9 cellular contexts compared by ENCODE assay signal in the genomic region with DNA sequence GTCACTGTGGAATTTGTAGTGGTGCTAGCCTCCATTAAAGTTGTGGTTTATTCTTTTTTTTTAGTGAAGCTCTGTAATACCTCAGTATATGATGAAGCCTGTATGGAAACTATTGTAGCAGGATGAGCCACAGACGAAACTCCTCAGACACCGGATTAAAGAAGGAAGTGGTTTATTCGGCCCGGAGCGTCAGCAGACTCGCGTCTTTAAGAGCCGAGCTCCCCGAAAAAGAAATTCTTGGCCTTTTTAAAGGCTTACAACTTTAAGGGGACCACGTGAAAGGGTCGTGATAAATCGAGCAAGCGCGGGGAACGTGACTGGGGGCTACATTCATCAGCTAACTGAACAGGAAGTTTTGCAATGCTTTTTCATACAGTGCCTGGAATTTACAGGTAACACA. TPM values are rescaled to one million over a fixed set of nuclear protein-coding genes. Genes with fewer than 3 reads are reported as not detected.
DNase-seq lines count a peak whose midpoint lies in the region; ATAC-seq, FAIRE-seq and TF ChIP-seq lines count a peak whose summit lies in the region.
"Had no signal": no experiment of that assay in that cellular context is flagged by ENCODE, and none has a peak within 500 bp of the region (broad histone marks: within the 10 kb centered on the region; RNA-seq: fewer than 3 reads in every experiment).

No MANE protein-coding gene starts in this region.

- TF ChIP-seq CTCF in GM12864 (IDR thresholded peaks at IDR 0.05; ENCODE audit: low read depth, low read length, missing control alignments) (no peak), MM.1S (IDR thresholded peaks at IDR 0.05; ENCODE audit: low read length) (no peak)

- no peaks in the 10 kb centered on the region for H3K79me2 ChIP-seq in MM.1S (ENCODE audit: low read length)

- TF ChIP-seq POLR2A in H54 (IDR thresholded peaks at IDR 0.05; ENCODE audit: low read depth, low read length): no peak

- peak overlapping the region; percentile 77 for H3K27ac Mint-ChIP-seq in activated T-helper 1 cell treated with anti-CD3 and anti-CD28 coated beads, Interleukin-12 subunit alpha, Interleukin-12 subunit beta, Interleukin-2, Interleukin-4 antibody, amounts not matched to agents 30 ng/mL and 10 ng/mL and 1 ng/mL, durations not matched to agents 14 hours and 24 hours and 36 hours
- H3K27ac Mint-ChIP-seq: dendritic cell treated with granulocyte-macrophage colony-stimulating factor and Interleukin-4, amounts not matched to agents 40 ng/mL and 50 ng/mL, for 4 days had no signal

- H3K4me1 ChIP-seq in MM.1S (ENCODE audit: low read length): peaks cover 5% of the 10 kb centered on the region

- no peaks in the 10 kb centered on the region for H3K36me3 Mint-ChIP-seq in activated T-helper 1 cell treated with anti-CD3 and anti-CD28 coated beads, Interleukin-12 subunit alpha, Interleukin-12 subunit beta, Interleukin-2, Interleukin-4 antibody, amounts not matched to agents 30 ng/mL and 10 ng/mL and 1 ng/mL, durations not matched to agents 14 hours and 24 hours and 36 hours (ENCODE audit: low read depth)

- no peaks in the 10 kb centered on the region for H3K9me2 ChIP-seq in MM.1S (replicated peaks; ENCODE audit: insufficient read depth, low read length)

- ATAC-seq in HG02970 (IDR thresholded peaks at IDR 0.05; ENCODE audit: low FRiP score, unreplicated experiment) (no peak), HG02759 (IDR thresholded peaks at IDR 0.05; ENCODE audit: unreplicated experiment) (no peak)

- DNase-seq in GM12864 (ENCODE audit: low read depth): no peak
- DNase-seq in MM.1S: peak; percentile 58
- no peak for DNase-seq in activated T-helper 1 cell treated with anti-CD3 and anti-CD28 coated beads, Interleukin-12 subunit alpha, Interleukin-12 subunit beta, Interleukin-2, Interleukin-4 antibody, amounts not matched to agents 30 ng/mL and 10 ng/mL and 1 ng/mL, durations not matched to agents 14 hours and 24 hours and 36 hours (ENCODE audit: low spot score)
- DNase-seq in pons (ENCODE audit: low spot score): peak; percentile 56
- no peak for DNase-seq in KG1 (lab: John Stamatoyannopoulos, UW)
- DNase-seq in H54 (ENCODE audit: insufficient read length, low spot score): no peak

- peak overlapping the region; percentile 27; the same call in 1 of the 2 replicates for H3K4me2 ChIP-seq in MM.1S (ENCODE audit: low read depth, low read length)

- no peaks in the 10 kb centered on the region for H3K36me3 ChIP-seq in MM.1S (replicated peaks; ENCODE audit: insufficient read depth, low read length)

- no peaks in the 10 kb centered on the region for H3K9me3 Mint-ChIP-seq in activated T-helper 1 cell treated with anti-CD3 and anti-CD28 coated beads, Interleukin-12 subunit alpha, Interleukin-12 subunit beta, Interleukin-2, Interleukin-4 antibody, amounts not matched to agents 30 ng/mL and 10 ng/mL and 1 ng/mL, durations not matched to agents 14 hours and 24 hours and 36 hours
- H3K9me3 Mint-ChIP-seq: dendritic cell treated with granulocyte-macrophage colony-stimulating factor and Interleukin-4, amounts not matched to agents 40 ng/mL and 50 ng/mL, for 4 days had no signal

- no peaks in the 10 kb centered on the region for H3F3A ChIP-seq in MM.1S (ENCODE audit: insufficient read depth, low read length)

- H3K27me3 ChIP-seq in MM.1S (replicated peaks; ENCODE audit: insufficient read depth, low read length): no peaks in the 10 kb centered on the region

- intact Hi-C loops in activated T-helper 1 cell treated with anti-CD3 and anti-CD28 coated beads, Interleukin-12 subunit alpha, Interleukin-12 subunit beta, Interleukin-2, Interleukin-4 antibody, amounts not matched to agents 30 ng/mL and 10 ng/mL and 1 ng/mL, durations not matched to agents 14 hours and 24 hours and 36 hours (cut with micrococcal nuclease): loop anchor here (1.0 to 2.0 kb wide), 2 partner anchors 13 to 23 kb away; no protein-coding TSS in a partner anchor

- H3K27ac ChIP-seq in MM.1S (ENCODE audit: low read length): peak overlapping the region; percentile 39; the same call in 1 of the 2 replicates

- H3K9ac ChIP-seq in MM.1S (ENCODE audit: low read length): 0 out of 2 replicates have a peak overlapping the region, but pooled peaks have one; percentile 6

- no peak for FAIRE-seq in H54 (lab: Jason Lieb, UNC)

- H3K4me3 Mint-ChIP-seq in activated T-helper 1 cell treated with anti-CD3 and anti-CD28 coated beads, Interleukin-12 subunit alpha, Interleukin-12 subunit beta, Interleukin-2, Interleukin-4 antibody, amounts not matched to agents 30 ng/mL and 10 ng/mL and 1 ng/mL, durations not matched to agents 14 hours and 24 hours and 36 hours: peak overlapping the region; percentile 67
- H3K4me3 Mint-ChIP-seq: dendritic cell treated with granulocyte-macrophage colony-stimulating factor and Interleukin-4, amounts not matched to agents 40 ng/mL and 50 ng/mL, for 4 days had no signal

- peaks cover 8% of the 10 kb centered on the region for H3K4me1 Mint-ChIP-seq in activated T-helper 1 cell treated with anti-CD3 and anti-CD28 coated beads, Interleukin-12 subunit alpha, Interleukin-12 subunit beta, Interleukin-2, Interleukin-4 antibody, amounts not matched to agents 30 ng/mL and 10 ng/mL and 1 ng/mL, durations not matched to agents 14 hours and 24 hours and 36 hours (ENCODE audit: low read depth)

- no peak overlapping the region for H2AFZ ChIP-seq in MM.1S (ENCODE audit: low read length)

- H3K9me3 ChIP-seq in MM.1S (replicated peaks; ENCODE audit: insufficient read depth, low read length): no peaks in the 10 kb centered on the region

- no peaks in the 10 kb centered on the region for H4K20me1 ChIP-seq in MM.1S (ENCODE audit: insufficient read depth, low read length)

- peaks cover 2% of the 10 kb centered on the region for H3K27me3 Mint-ChIP-seq in activated T-helper 1 cell treated with anti-CD3 and anti-CD28 coated beads, Interleukin-12 subunit alpha, Interleukin-12 subunit beta, Interleukin-2, Interleukin-4 antibody, amounts not matched to agents 30 ng/mL and 10 ng/mL and 1 ng/mL, durations not matched to agents 14 hours and 24 hours and 36 hours (ENCODE audit: insufficient read depth)

- H3K4me3 ChIP-seq in GM12864 (ENCODE audit: low read depth, low read length) (peak overlapping the region; percentile 33; the same call in 1 of the 2 replicates), MM.1S (ENCODE audit: low read length) (no peak overlapping the region)

RNA-seq across cellular contexts. Expression of gene CCL20, which starts 8.1 kb away (rescaled TPM):
- total RNA-seq in activated T-helper 1 cell treated with anti-CD3 and anti-CD28 coated beads, Interleukin-12 subunit alpha, Interleukin-12 subunit beta, Interleukin-2, Interleukin-4 antibody, amounts not matched to agents 30 ng/mL and 10 ng/mL and 1 ng/mL, durations not matched to agents 14 hours and 24 hours and 36 hours: 1.2 and 3.2 TPM in 2 replicates

RNA-seq across cellular contexts. Expression of gene SCYGR8, which starts 59.9 kb away (rescaled TPM):
- not detected in 2 replicates for total RNA-seq in activated T-helper 1 cell treated with anti-CD3 and anti-CD28 coated beads, Interleukin-12 subunit alpha, Interleukin-12 subunit beta, Interleukin-2, Interleukin-4 antibody, amounts not matched to agents 30 ng/mL and 10 ng/mL and 1 ng/mL, durations not matched to agents 14 hours and 24 hours and 36 hours

Comparison
In these comparisons a context has a peak if more than half of its experiments do, and no peak if none do; other contexts are left out.
1. DNase-seq: peak in MM.1S (single experiment) and pons (single experiment); none in GM12864 (single experiment), activated T-helper 1 cell treated with anti-CD3 and anti-CD28 coated beads, Interleukin-12 subunit alpha, Interleukin-12 subunit beta, Interleukin-2, Interleukin-4 antibody, amounts not matched to agents 30 ng/mL and 10 ng/mL and 1 ng/mL, durations not matched to agents 14 hours and 24 hours and 36 hours (single experiment), KG1 (single experiment) and H54 (single experiment).